In genomic region chr12:56479625-56480024, GRCh38 we compare ENCODE assay signal across 32 cellular contexts. TPM values are rescaled to one million over a fixed set of nuclear protein-coding genes. Genes with fewer than 3 reads are reported as not detected.
"Had no signal": no experiment of that assay in that cellular context is flagged by ENCODE, and none has a peak within 500 bp of the region (broad histone marks: within the 10 kb centered on the region; RNA-seq: fewer than 3 reads in every experiment).

No MANE protein-coding gene starts in this region.

- H3K27me3 ChIP-seq: neural progenitor cell, ovary, stomach, thyroid gland, tibial nerve, upper lobe of left lung, vagina had no signal

- ATAC-seq: naive thymus-derived CD4-positive, alpha-beta T cell; natural killer cell; psoas muscle; right cardiac atrium; sciatic nerve; stimulated activated effector memory CD8-positive, alpha-beta T cell treated with anti-CD3 and anti-CD28 coated beads, Interleukin-12 subunit alpha, Interleukin-12 subunit beta, amount 100 ng/mL, for 72 hours; stimulated activated naive B cell treated with anti-CD40 and anti-IgM and Interleukin-4, amounts not matched to agents 10 μg/mL and 1 μg/mL and 100 μg/mL, for 72 hours had no signal

- H3K9ac ChIP-seq: neural progenitor cell, parathyroid adenoma had no signal

- H3K4me1 ChIP-seq: neural progenitor cell, parathyroid adenoma, psoas muscle, stomach, thyroid gland, tibial nerve, vagina had no signal

- FAIRE-seq: urothelium cell line had no signal

- H3K27ac ChIP-seq: neural progenitor cell, ovary, parathyroid adenoma, psoas muscle, skin epidermis, stomach, thoracic aorta, thyroid gland, tibial nerve, upper lobe of left lung, vagina had no signal

- H3K4me3 ChIP-seq: neural progenitor cell, ovary, psoas muscle, skin epidermis, smooth muscle cell, stomach, thoracic aorta, thyroid gland, tibial nerve, upper lobe of left lung, vagina had no signal

- H3K4me2 ChIP-seq: neural progenitor cell, smooth muscle cell had no signal

- DNase-seq: naive thymus-derived CD4-positive, alpha-beta T cell; natural killer cell; occipital lobe; ovary; psoas muscle; right cardiac atrium; stimulated activated CD4-positive, alpha-beta T cell treated with anti-CD3 and anti-CD28 coated beads, Interleukin-15, amount 100 ng/mL, for 24 hours; stimulated activated CD4-positive, alpha-beta T cell treated with anti-CD3 and anti-CD28 coated beads, Interleukin-2, amount 100 ng/mL, for 24 hours; stimulated activated CD4-positive, alpha-beta T cell treated with anti-CD3 and anti-CD28 coated beads, Interleukin-2, amount 100 ng/mL, for 48 hours; stimulated activated CD4-positive, alpha-beta T cell treated with anti-CD3 and anti-CD28 coated beads, Interleukin-4, amount 100 ng/mL, for 24 hours; stimulated activated naive B cell treated with anti-CD40 and anti-IgM and Interleukin-4, amounts not matched to agents 10 μg/mL and 1 μg/mL and 100 μg/mL, for 72 hours; stimulated activated naive CD4-positive, alpha-beta T cell treated with Interleukin-2 at 50 U/mL for 16 hours; stomach; thyroid gland; trophoblast cell; upper lobe of left lung had no signal

- H3K9me3 ChIP-seq: ovary, psoas muscle, stomach, thoracic aorta, thyroid gland, tibial nerve, upper lobe of left lung, vagina had no signal

- H3K36me3 ChIP-seq: neural progenitor cell, ovary, thoracic aorta, thyroid gland, upper lobe of left lung, vagina had no signal

- H2AFZ ChIP-seq: neural progenitor cell, parathyroid adenoma had no signal

RNA-seq across cellular contexts. Expression of gene MIP, which starts 25.2 kb away (rescaled TPM):
- total RNA-seq: naive thymus-derived CD4-positive, alpha-beta T cell; natural killer cell; osteoblast; progenitor cell of endocrine pancreas; psoas muscle; sciatic nerve; smooth muscle cell; stomach; subcutaneous adipose tissue; temporal lobe; thoracic aorta; thyroid gland; tibial nerve; upper lobe of left lung; ureter; vagina had no signal
- polyA plus RNA-seq: naive thymus-derived CD4-positive, alpha-beta T cell; neural cell; ovary; smooth muscle cell; stomach had no signal
